9 cellular contexts compared by ENCODE assay signal in the genomic region with DNA sequence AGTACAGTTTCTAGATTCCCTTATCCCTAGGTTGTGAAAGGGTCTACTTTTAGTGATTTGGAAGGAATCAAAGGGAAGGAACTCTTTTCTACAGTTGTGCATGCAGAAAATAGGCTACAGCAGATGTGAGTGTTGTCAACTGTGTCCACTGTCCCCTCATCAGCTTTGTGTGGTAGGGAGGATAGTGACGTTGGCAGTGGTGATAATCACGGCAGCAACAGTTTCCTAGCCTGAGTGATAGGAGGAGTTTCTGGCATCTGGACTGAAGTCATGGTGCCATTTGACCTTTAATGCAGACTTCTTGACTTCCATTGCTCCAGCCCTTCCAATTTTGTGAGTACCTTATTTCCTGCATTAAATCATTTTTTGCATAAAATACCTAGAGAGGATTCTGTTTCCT. TPM values are rescaled to one million over a fixed set of nuclear protein-coding genes. Genes with fewer than 3 reads are reported as not detected.
"Had no signal": no experiment of that assay in that cellular context is flagged by ENCODE, and none has a peak within 500 bp of the region (broad histone marks: within the 10 kb centered on the region; RNA-seq: fewer than 3 reads in every experiment).

No MANE protein-coding gene starts in this region.

- FAIRE-seq: G401.6, GM12878, GM12891, GM12892, GM18507, GM19239 had no signal

- H3K4me3 ChIP-seq: GM12878 had no signal

- ATAC-seq: GM12878 had no signal

- DNase-seq: GDM1, GF-D8 had no signal

RNA-seq across cellular contexts. Expression of a gene that starts 39.3 kb away (rescaled TPM):
- total RNA-seq: G401 had no signal
